8 cellular contexts compared by ENCODE assay signal in the genomic region with DNA sequence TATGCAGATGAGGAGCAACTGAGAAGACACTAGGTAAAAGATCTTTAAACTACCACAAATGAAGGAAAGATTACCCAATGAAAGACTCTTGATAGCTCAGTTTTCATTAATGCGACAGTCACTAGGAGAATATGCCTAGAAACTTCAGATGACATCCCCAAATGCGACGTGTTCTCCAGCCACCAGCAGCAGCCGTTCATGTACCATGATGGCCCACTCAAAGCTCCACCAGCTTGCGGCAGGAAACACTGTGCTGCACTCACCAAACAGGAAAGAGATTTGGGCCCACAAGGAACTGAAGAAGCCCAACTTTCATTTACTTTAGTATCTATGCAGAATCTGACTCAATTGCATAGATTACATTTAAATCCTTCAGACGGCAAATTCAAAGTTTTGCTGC. TPM values are rescaled to one million over a fixed set of nuclear protein-coding genes. Genes with fewer than 3 reads are reported as not detected.
DNase-seq lines count a peak whose midpoint lies in the region; ATAC-seq and TF ChIP-seq lines count a peak whose summit lies in the region.
"Had no signal": no experiment of that assay in that cellular context is flagged by ENCODE, and none has a peak within 500 bp of the region (broad histone marks: within the 10 kb centered on the region; RNA-seq: fewer than 3 reads in every experiment).

No MANE protein-coding gene starts in this region.

- H3K4me1 ChIP-seq in body of pancreas = peaks cover 91% of the 10 kb centered on the region

- no peaks in the 10 kb centered on the region for H3K9me3 Mint-ChIP-seq in activated B cell treated with CpG ODN at 0.5 μM for 24 hours
- no peaks in the 10 kb centered on the region for H3K9me3 Mint-ChIP-seq in stimulated activated memory B cell treated with anti-CD40 and anti-IgM and Interleukin-4, amounts not matched to agents 10 μg/mL and 1 μg/mL and 100 μg/mL, for 72 hours

- no peak for TF ChIP-seq POLR2A in body of pancreas (IDR thresholded peaks at IDR 0.05)

- H3K4me1 Mint-ChIP-seq in activated B cell treated with CpG ODN at 0.5 μM for 24 hours = peaks cover 88% of the 10 kb centered on the region
- peaks cover 79% of the 10 kb centered on the region for H3K4me1 Mint-ChIP-seq in stimulated activated memory B cell treated with anti-CD40 and anti-IgM and Interleukin-4, amounts not matched to agents 10 μg/mL and 1 μg/mL and 100 μg/mL, for 72 hours

- WGBS in body of pancreas, 2 donors = 66 to 83% methylated on average over 6 of the region's 6 CpGs

- H3K4me3 Mint-ChIP-seq in activated B cell treated with CpG ODN at 0.5 μM for 24 hours = peak overlapping the region; percentile 70
- peak overlapping the region; percentile 70 for H3K4me3 Mint-ChIP-seq in stimulated activated memory B cell treated with anti-CD40 and anti-IgM and Interleukin-4, amounts not matched to agents 10 μg/mL and 1 μg/mL and 100 μg/mL, for 72 hours

- POLR2A ChIA-PET in activated B cell treated with CpG ODN at 0.5 μM for 24 hours (lab: Charles Lee) = interaction anchor here (1.6 to 3.8 kb wide), 2 partner anchors 10 to 35 kb away, joined by 4 to 15 read pairs; no protein-coding TSS in a partner anchor

- ATAC-seq in activated B cell treated with CpG ODN at 0.5 μM for 24 hours (ENCODE audit: low read depth) (peak; percentile 38), body of pancreas (no peak)
- peak; percentile 86 for ATAC-seq in stimulated activated memory B cell treated with anti-CD40 and anti-IgM and Interleukin-4, amounts not matched to agents 10 μg/mL and 1 μg/mL and 100 μg/mL, for 72 hours

- no peaks in the 10 kb centered on the region for H3K36me3 ChIP-seq in body of pancreas (replicated peaks in 1 of 2; ENCODE audit: insufficient read depth in 1 of 2, low read depth in 2 of 2)
- H3K36me3 ChIP-seq: ovary had no signal

- TF ChIP-seq CTCF in activated B cell treated with CpG ODN at 0.5 μM for 24 hours (IDR thresholded peaks at IDR 0.05) = no peak
- TF ChIP-seq CTCF in coronary artery (IDR thresholded peaks at IDR 0.05) = no peak
- no peak for TF ChIP-seq CTCF in body of pancreas (IDR thresholded peaks at IDR 0.05)

- peak overlapping the region; percentile 79 for H3K27ac Mint-ChIP-seq in activated B cell treated with CpG ODN at 0.5 μM for 24 hours
- peak overlapping the region; percentile 80 for H3K27ac Mint-ChIP-seq in stimulated activated memory B cell treated with anti-CD40 and anti-IgM and Interleukin-4, amounts not matched to agents 10 μg/mL and 1 μg/mL and 100 μg/mL, for 72 hours

- H3K27me3 Mint-ChIP-seq in activated B cell treated with CpG ODN at 0.5 μM for 24 hours = no peaks in the 10 kb centered on the region
- H3K27me3 Mint-ChIP-seq in stimulated activated memory B cell treated with anti-CD40 and anti-IgM and Interleukin-4, amounts not matched to agents 10 μg/mL and 1 μg/mL and 100 μg/mL, for 72 hours = no peaks in the 10 kb centered on the region

- DNase-seq in Jurkat, Clone E6-1 (ENCODE audit: low read depth, low spot score) = peak; percentile 77
- no peak for DNase-seq in activated B cell treated with CpG ODN at 0.5 μM for 24 hours
- DNase-seq in coronary artery (ENCODE audit: low spot score) = no peak
- DNase-seq in HK-2 (ENCODE audit: unreplicated experiment) = no peak
- DNase-seq in body of pancreas = no peak
- no peak for DNase-seq in midbrain (lab: John Stamatoyannopoulos, UW)

- CTCF ChIA-PET in activated B cell treated with CpG ODN at 0.5 μM for 24 hours (lab: Charles Lee) = interaction anchor here (1.1 to 4.7 kb wide), 4 partner anchors 11 to 54 kb away, joined by 3 to 26 read pairs (median 8); no protein-coding TSS in a partner anchor

- no peaks in the 10 kb centered on the region for H3K9me3 ChIP-seq in body of pancreas
- H3K9me3 ChIP-seq: ovary had no signal

- H3K4me3 ChIP-seq in Jurkat, Clone E6-1 (ENCODE audit: low read length) = peak overlapping the region; percentile 32
- H3K4me3 ChIP-seq in coronary artery (peak overlapping the region; percentile 13), body of pancreas (no peak overlapping the region)
- H3K4me3 ChIP-seq: ovary had no signal

- no peaks in the 10 kb centered on the region for H3K27me3 ChIP-seq in body of pancreas
- H3K27me3 ChIP-seq: ovary had no signal

- H3K27ac ChIP-seq in coronary artery (no peak overlapping the region), body of pancreas (no peak overlapping the region)
- H3K27ac ChIP-seq: ovary had no signal

- H3K36me3 Mint-ChIP-seq in activated B cell treated with CpG ODN at 0.5 μM for 24 hours (ENCODE audit: low read depth) = peaks cover 19% of the 10 kb centered on the region
- no peaks in the 10 kb centered on the region for H3K36me3 Mint-ChIP-seq in stimulated activated memory B cell treated with anti-CD40 and anti-IgM and Interleukin-4, amounts not matched to agents 10 μg/mL and 1 μg/mL and 100 μg/mL, for 72 hours

- intact Hi-C loops in activated B cell treated with CpG ODN at 0.5 μM for 24 hours (cut with micrococcal nuclease) (loop anchor here (2.0 kb wide), 1 partner anchor 20 kb away; the partner anchor contains the start of gene GID8), body of pancreas (cut with DNase I) (no loop called here)

RNA-seq across cellular contexts. Expression of gene DIDO1, which starts 7.5 kb away (rescaled TPM):
- 58.1 TPM for polyA plus RNA-seq in Jurkat, Clone E6-1 (2012; ENCODE audit: insufficient read depth, insufficient read length)
- total RNA-seq in activated B cell treated with CpG ODN at 0.5 μM for 24 hours (79.2 and 89.1 TPM in 2 replicates), body of pancreas (10 to 100 TPM; 38.4 to 51.7 TPM)

RNA-seq across cellular contexts. Expression of gene GID8, which starts 19.1 kb away (rescaled TPM):
- polyA plus RNA-seq in Jurkat, Clone E6-1 (2012; ENCODE audit: insufficient read depth, insufficient read length) = 23.3 TPM
- 40.9 and 43.1 TPM in 2 replicates for total RNA-seq in activated B cell treated with CpG ODN at 0.5 μM for 24 hours
- 10 to 100 TPM; 26.2 to 29.7 TPM for total RNA-seq in body of pancreas

RNA-seq across cellular contexts. Expression of gene SLC17A9, which starts 33.7 kb away (rescaled TPM):
- polyA plus RNA-seq in Jurkat, Clone E6-1 (2012; ENCODE audit: insufficient read depth, insufficient read length) = 3.1 TPM
- total RNA-seq in activated B cell treated with CpG ODN at 0.5 μM for 24 hours = 45.0 and 47.6 TPM in 2 replicates
- total RNA-seq in body of pancreas = 1 to 10 TPM in 1 of 2 donors, under 1 TPM in 1; 0.78 to 4.9 TPM

RNA-seq across cellular contexts. Expression of gene TCFL5, which starts 57.2 kb away (rescaled TPM):
- 22.1 TPM for polyA plus RNA-seq in Jurkat, Clone E6-1 (2012; ENCODE audit: insufficient read depth, insufficient read length)
- 54.5 and 55.6 TPM in 2 replicates for total RNA-seq in activated B cell treated with CpG ODN at 0.5 μM for 24 hours
- 1 to 10 TPM; 2.0 to 7.5 TPM for total RNA-seq in body of pancreas

Comparison
In these comparisons a context has a peak if more than half of its experiments do, and no peak if none do; other contexts are left out.
1. H3K4me3 ChIP-seq: peak in Jurkat, Clone E6-1 (single experiment) and coronary artery (single experiment); none in body of pancreas (0 of 2).